In genomic region chr5:127987354-127988148, GRCh38 we compare ENCODE assay signal across 19 cellular contexts.
A peak's percentile ranks its signal among the peaks of the same experiment; 100 is the strongest.
DNase-seq lines count a peak whose midpoint lies in the region; ATAC-seq, FAIRE-seq and TF ChIP-seq lines count a peak whose summit lies in the region.
"Had no signal": no experiment of that assay in that cellular context is flagged by ENCODE, and none has a peak within 500 bp of the region (broad histone marks: within the 10 kb centered on the region; RNA-seq: fewer than 3 reads in every experiment).

No MANE protein-coding gene starts in this region.

- H3K9me1 ChIP-seq in IMR-90 (ENCODE audit: insufficient read depth, low read length): peaks cover 7% of the 10 kb centered on the region

- POLR2A ChIA-PET in IMR-90 (lab: Charles Lee; ENCODE audit: unreplicated experiment): no interaction called here
- POLR2A ChIA-PET in GM12878 (lab: Charles Lee): interaction anchor here (1.1 kb wide), 1 partner anchor 11 kb away, joined by 3 read pairs; no protein-coding TSS in a partner anchor

- peak overlapping the region; percentile 63 for H3K4me2 ChIP-seq in IMR-90 (ENCODE audit: low read depth, low read length)
- no peak overlapping the region for H3K4me2 ChIP-seq in GM12878 (ENCODE audit: control insufficient read depth, insufficient read depth)
- H3K4me2 ChIP-seq: BLaER1 had no signal

- H4K20me1 ChIP-seq in IMR-90 (ENCODE audit: insufficient read depth, low read length): no peaks in the 10 kb centered on the region
- H4K20me1 ChIP-seq in GM12878 (ENCODE audit: control insufficient read depth, insufficient read depth): no peaks in the 10 kb centered on the region
- H4K20me1 ChIP-seq: BLaER1 had no signal

- H3K9ac ChIP-seq in IMR-90 (ENCODE audit: low read depth, low read length) (no peak overlapping the region), GM12878 (ENCODE audit: control insufficient read depth, insufficient read depth, low read length) (no peak overlapping the region)
- H3K9ac ChIP-seq: BLaER1 had no signal

- dilution Hi-C loops in IMR-90 (cut with HindIII; ENCODE audit: low sequenced_read_pairs, unreplicated experiment): no loop called here

- no peak overlapping the region for H3K4me3 ChIP-seq in IMR-90 (ENCODE audit: insufficient read depth, low read depth, low read length)
- no peak overlapping the region for H3K4me3 ChIP-seq in GM12878
- H3K4me3 ChIP-seq in muscle layer of duodenum (ENCODE audit: low read depth in 1 of 2, low read length in 2 of 2): no peak overlapping the region
- H3K4me3 ChIP-seq: BLaER1, tibial nerve had no signal

- ATAC-seq in IMR-90 (ENCODE audit: low read depth) (peak; percentile 37), GM12878 (peak; percentile 27; the same call in 1 of the 3 replicates), omental fat pad (ENCODE audit: low FRiP score) (no peak), GM21529 (IDR thresholded peaks at IDR 0.05; ENCODE audit: unreplicated experiment) (no peak)

- peak overlapping the region; percentile 57 for H2BK5ac ChIP-seq in IMR-90 (ENCODE audit: low read depth, low read length, poor library complexity, severe bottlenecking)

- H3K56ac ChIP-seq in IMR-90 (ENCODE audit: extremely low read depth, insufficient read depth, low read length): no peak overlapping the region

- BruUV-seq in IMR-90 (replicated peaks; lab: Mats Ljungman, UMichigan): no TSS peak
- no TSS peak for BruUV-seq in GM12878 (replicated peaks; lab: Mats Ljungman, UMichigan)

- H3K4ac ChIP-seq in IMR-90 (ENCODE audit: low read depth, low read length): peak overlapping the region; percentile 72

- peak overlapping the region; percentile 65 for H3K14ac ChIP-seq in IMR-90 (replicated peaks; ENCODE audit: low read depth, low read length)

- RAD21 ChIA-PET in GM12878 (lab: Charles Lee; ENCODE audit: unreplicated experiment): no interaction called here

- peak; percentile 35 for DNase-seq in D341Med (ENCODE audit: low spot score)
- peak; percentile 3 for DNase-seq in IMR-90
- no peak for DNase-seq in GM12878 (ENCODE audit: low read depth, low spot score)
- no peak for DNase-seq in activated CD8-positive, alpha-beta memory T cell treated with anti-CD3 and anti-CD28 coated beads, Interleukin-2, amount 50 U/mL, for 4 hours
- DNase-seq in HTR-8/SVneo (ENCODE audit: insufficient read length, low spot score): no peak
- no peak for DNase-seq in omental fat pad (ENCODE audit: low spot score)
- DNase-seq: activated CD4-positive, CD25-positive, alpha-beta regulatory T cell; activated naive CD4-positive, alpha-beta T cell treated with anti-CD3 and anti-CD28 coated beads for 36 hours; caudate nucleus; effector memory CD4-positive, alpha-beta T cell; islet precursor cell; NCI-H187; NCI-H510A treated with DMSO at 0.1 percent for 48 hours; stimulated activated CD4-positive, alpha-beta T cell treated with anti-CD3 and anti-CD28 coated beads, Interleukin-4, amount 100 ng/mL, for 4 hours had no signal

- peak overlapping the region; percentile 38; the same call in 1 of the 2 replicates for H3K18ac ChIP-seq in IMR-90 (ENCODE audit: low read depth, low read length)

- TF ChIP-seq POLR2A in IMR-90 (IDR thresholded peaks at IDR 0.05; ENCODE audit: low read depth, low read length) (no peak), GM12878 (IDR thresholded peaks at IDR 0.05; ENCODE audit: low read depth, low read length) (no peak)

- no peak overlapping the region for H2AK9ac ChIP-seq in IMR-90 (replicated peaks; ENCODE audit: low read depth, low read length, poor library complexity)

- SMC1A ChIA-PET in GM12878 (lab: Charles Lee; ENCODE audit: uncharacterized antibody, unreplicated experiment): interaction anchor here (1.0 to 1.3 kb wide), 3 partner anchors 9 to 90 kb away, joined by 3 to 4 read pairs (median 3); no protein-coding TSS in a partner anchor

- H2AFZ ChIP-seq in IMR-90 (replicated peaks; ENCODE audit: low read length, poor library complexity) (peak overlapping the region; percentile 53), GM12878 (ENCODE audit: control insufficient read depth, low read depth, low read length) (no peak overlapping the region)

- peak overlapping the region; percentile 22 for H4K5ac ChIP-seq in IMR-90 (ENCODE audit: low read depth, low read length)

- TF ChIP-seq CTCF in IMR-90 (conservative IDR thresholded peaks at IDR 0.05; ENCODE audit: low read depth, low read length) (no peak), GM12878 (IDR thresholded peaks at IDR 0.05 in 2 of 3, conservative IDR thresholded peaks at IDR 0.05 in 1 of 3; ENCODE audit: control insufficient read depth in 2 of 3, extremely low read depth in 1 of 3, insufficient read depth in 1 of 3, low read depth in 3 of 3, low read length in 3 of 3) (no peak), omental fat pad (IDR thresholded peaks at IDR 0.05) (no peak)

- H2AK5ac ChIP-seq in IMR-90 (ENCODE audit: low read depth, low read length): peak overlapping the region; percentile 78

- peak overlapping the region; percentile 59 for H4K91ac ChIP-seq in IMR-90 (ENCODE audit: insufficient read depth, low read depth, low read length)

- H3K27ac ChIP-seq in IMR-90 (ENCODE audit: insufficient read depth, low read length): peak overlapping the region; percentile 35; the same call in 1 of the 2 replicates
- no peak overlapping the region for H3K27ac ChIP-seq in GM12878 (ENCODE audit: control insufficient read depth, insufficient read depth)
- peak overlapping the region; percentile 27 for H3K27ac ChIP-seq in muscle layer of duodenum (ENCODE audit: low read length)
- H3K27ac ChIP-seq: BLaER1, tibial nerve had no signal

- no peak for FAIRE-seq in GM12878 (lab: Jason Lieb, UNC)
- no peak for FAIRE-seq in HTR-8/SVneo (lab: Jason Lieb, UNC)
- FAIRE-seq: GM12891 had no signal

- TF ChIP-seq RAD21 in IMR-90 (IDR thresholded peaks at IDR 0.05; ENCODE audit: low read length) (no peak), GM12878 (IDR thresholded peaks at IDR 0.05; ENCODE audit: insufficient read depth, low read depth, low read length) (no peak)

- TF ChIP-seq EP300 in GM12878 (IDR thresholded peaks at IDR 0.05; ENCODE audit: borderline replicate concordance in 1 of 2, control insufficient read depth in 1 of 2, low read depth in 2 of 2, low read length in 2 of 2): no peak

- H3K79me2 ChIP-seq in GM12878 (ENCODE audit: control insufficient read depth, insufficient read depth, low read length): no peaks in the 10 kb centered on the region

- peak overlapping the region in 1 of 2 experiments; percentile 27; a peak in 2 of 4 replicates for H4K8ac ChIP-seq in IMR-90 (ENCODE audit: low read depth in 2 of 2, low read length in 2 of 2)

- WGBS in IMR-90 (ENCODE audit: extremely low coverage in 2 of 2, insufficient read length in 1 of 2), 2 experiments: no CpG with 5 or more reads among the region's 2 CpGs
- WGBS in GM12878 (ENCODE audit: insufficient coverage, insufficient replicate concordance, low lambda C conversion rate, missing lambda C conversion rate): 59% methylated on average over 2 of the region's 2 CpGs

- H2BK15ac ChIP-seq in IMR-90 (ENCODE audit: low read depth, low read length): peak overlapping the region; percentile 26; the same call in 1 of the 3 replicates

- H3K9me3 ChIP-seq in IMR-90 (ENCODE audit: control insufficient read depth, insufficient read depth, low read length) (no peaks in the 10 kb centered on the region), GM12878 (replicated peaks; ENCODE audit: control insufficient read depth, insufficient read depth, low read length) (no peaks in the 10 kb centered on the region), muscle layer of duodenum (ENCODE audit: control insufficient read depth in 1 of 2, low read length in 2 of 2) (no peaks in the 10 kb centered on the region)
- H3K9me3 ChIP-seq: BLaER1, tibial nerve had no signal

- in situ Hi-C loops in IMR-90 (cut with MboI; ENCODE audit: low sequenced_read_pairs) (no loop called here), GM12878 (cut with MboI) (no loop called here)

- H3K4me1 ChIP-seq in IMR-90 (ENCODE audit: control insufficient read depth, insufficient read depth, low read length) (peaks cover 5% of the 10 kb centered on the region), GM12878 (ENCODE audit: control insufficient read depth, insufficient read depth, low read length) (no peaks in the 10 kb centered on the region), muscle layer of duodenum (ENCODE audit: control insufficient read depth in 1 of 2, insufficient read depth in 2 of 2, low read length in 2 of 2) (peaks cover 0 to 7% of the 10 kb centered on the region in 2 donors)
- H3K4me1 ChIP-seq: BLaER1 had no signal

- H3K27me3 ChIP-seq in IMR-90 (ENCODE audit: control insufficient read depth, insufficient read depth, low read length): no peaks in the 10 kb centered on the region
- H3K27me3 ChIP-seq in GM12878 (replicated peaks in 1 of 2; ENCODE audit: control insufficient read depth in 2 of 2, insufficient read depth in 2 of 2, low read length in 1 of 2): no peaks in the 10 kb centered on the region
- no peaks in the 10 kb centered on the region for H3K27me3 ChIP-seq in muscle layer of duodenum (ENCODE audit: low read depth, low read length)
- H3K27me3 ChIP-seq: BLaER1, tibial nerve had no signal

- H3K36me3 ChIP-seq in IMR-90 (ENCODE audit: control insufficient read depth, insufficient read depth, low read length): no peaks in the 10 kb centered on the region
- no peaks in the 10 kb centered on the region for H3K36me3 ChIP-seq in GM12878 (ENCODE audit: control insufficient read depth in 2 of 2, insufficient read depth in 2 of 2, low read length in 1 of 2)
- H3K36me3 ChIP-seq in muscle layer of duodenum (ENCODE audit: control insufficient read depth in 1 of 2, insufficient read depth in 2 of 2, low read length in 2 of 2): no peaks in the 10 kb centered on the region
- H3K36me3 ChIP-seq: BLaER1, tibial nerve had no signal

- peak overlapping the region; percentile 59 for H2BK120ac ChIP-seq in IMR-90 (ENCODE audit: low read depth, low read length)

- H3K23ac ChIP-seq in IMR-90 (ENCODE audit: low read depth, low read length): 0 out of 2 replicates have a peak overlapping the region, but pooled peaks have one; percentile 13

- intact Hi-C loops in IMR-90 (cut with micrococcal nuclease) (no loop called here), GM12878 (cut with micrococcal nuclease; ENCODE audit: unreplicated experiment) (no loop called here)

- H3K79me1 ChIP-seq in IMR-90 (ENCODE audit: low read depth in 1 of 2, low read length in 2 of 2): no peaks in the 10 kb centered on the region; a peak in 1 of 4 replicates

- peak overlapping the region; percentile 9 for H2BK20ac ChIP-seq in IMR-90 (ENCODE audit: low read depth, low read length)

- CTCF ChIA-PET in IMR-90 (lab: Yijun Ruan, JAX) (interaction anchor here (0.7 to 0.9 kb wide), 2 partner anchors 14 to 94 kb away, joined by 3 read pairs; no protein-coding TSS in a partner anchor), GM12878 (lab: Yijun Ruan, JAX) (interaction anchor here (1.3 to 1.4 kb wide), 2 partner anchors 9 to 12 kb away, joined by 5 read pairs; no protein-coding TSS in a partner anchor)

TF ChIP-seq in GM12878, 131 proteins besides CTCF, POLR2A, EP300 and RAD21 (continues in another document):
- TF ChIP-seq SPI1 (IDR thresholded peaks at IDR 0.05; ENCODE audit: borderline replicate concordance, insufficient read depth, low read depth, low read length) (no peak), PAX8 (IDR thresholded peaks at IDR 0.05) (no peak), SIN3A (IDR thresholded peaks at IDR 0.05; ENCODE audit: low read depth, low read length) (no peak), ZNF274 (IDR thresholded peaks at IDR 0.05; ENCODE audit: insufficient read depth, insufficient read length) (no peak), MXI1 (IDR thresholded peaks at IDR 0.05; ENCODE audit: low read depth, low read length) (no peak), FOXK2 (IDR thresholded peaks at IDR 0.05) (no peak)

Comparison
In these comparisons a context has a peak if more than half of its experiments do, and no peak if none do; other contexts are left out.
1. DNase-seq: peak in D341Med (single experiment) and IMR-90 (single experiment); none in GM12878 (single experiment), activated CD8-positive, alpha-beta memory T cell treated with anti-CD3 and anti-CD28 coated beads, Interleukin-2, amount 50 U/mL, for 4 hours (single experiment), HTR-8/SVneo (single experiment) and omental fat pad (single experiment).
2. ATAC-seq: peak in IMR-90 (single experiment) and GM12878 (single experiment); none in omental fat pad (single experiment) and GM21529 (single experiment).